ENCODE assay signal across 8 cellular contexts in genomic region chr6:156780117-156780641, GRCh38. TPM values are rescaled to one million over a fixed set of nuclear protein-coding genes. Genes with fewer than 3 reads are reported as not detected.
DNase-seq lines count a peak whose midpoint lies in the region; ATAC-seq and TF ChIP-seq lines count a peak whose summit lies in the region.

No MANE protein-coding gene starts in this region.

- H3K9me3 Mint-ChIP-seq in CD8-positive, alpha-beta T cell, result no peaks in the 10 kb centered on the region
- no peaks in the 10 kb centered on the region for H3K9me3 Mint-ChIP-seq in WTC11

- peak overlapping the region; percentile 91 for H3K27ac Mint-ChIP-seq in CD8-positive, alpha-beta T cell
- H3K27ac Mint-ChIP-seq in WTC11, result peak overlapping the region; percentile 95

- peak overlapping the region; percentile 48 for H3K4me3 ChIP-seq in CD8-positive, alpha-beta T cell (ENCODE audit: low read depth, low read length)
- peak overlapping the region; percentile 57 to 89 (median 77) for H3K4me3 ChIP-seq in dorsolateral prefrontal cortex

- no peaks in the 10 kb centered on the region for H3K9me3 ChIP-seq in CD8-positive, alpha-beta T cell (ENCODE audit: low read length)

- no peaks in the 10 kb centered on the region for H3K36me3 ChIP-seq in CD8-positive, alpha-beta T cell (ENCODE audit: insufficient read depth, low read length)

- peaks cover 53% of the 10 kb centered on the region for H3K4me1 Mint-ChIP-seq in CD8-positive, alpha-beta T cell (ENCODE audit: low read depth)
- H3K4me1 Mint-ChIP-seq in WTC11, result peaks cover 60% of the 10 kb centered on the region

- no peak for TF ChIP-seq CTCF in CD8-positive, alpha-beta T cell (IDR thresholded peaks at IDR 0.05)
- TF ChIP-seq CTCF in WTC11 (IDR thresholded peaks at IDR 0.05) (no peak), dorsolateral prefrontal cortex (IDR thresholded peaks at IDR 0.05 in 54 of 56, conservative IDR thresholded peaks at IDR 0.05 in 2 of 56; ENCODE audit: low read depth in 1 of 56, partially characterized antibody in 56 of 56) (peak in 5 of 56 donors; percentile 1 to 25 (median 7))

- POLR2A ChIA-PET in CD8-positive, alpha-beta T cell (lab: Charles Lee), result interaction anchor here (0.8 to 5.9 kb wide), 5 partner anchors 60 to 241 kb away, joined by 3 to 75 read pairs (median 4); no protein-coding TSS in a partner anchor
- POLR2A ChIA-PET in WTC11 (lab: Charles Lee), result interaction anchor here (1.8 kb wide), 1 partner anchor 59 kb away, joined by 5 read pairs; no protein-coding TSS in a partner anchor

- peak; percentile 9 to 68 (median 50) for DNase-seq in CD8-positive, alpha-beta T cell
- DNase-seq in GM19240 (ENCODE audit: insufficient read length, low spot score), result peak; percentile 40
- DNase-seq in NCI-H345 treated with DMSO at 0.1 percent for 48 hours (lab: John Stamatoyannopoulos, UW; ENCODE audit: unreplicated experiment), result peak; percentile 88
- no peak for DNase-seq in WTC11 (ENCODE audit: low spot score)
- DNase-seq in dorsolateral prefrontal cortex, result peak in 5 of 10 donors; percentile 56 to 83 (median 68)
- DNase-seq in left lobe of liver (ENCODE audit: low spot score), result peak; percentile 63
- DNase-seq in stimulated activated CD8-positive, alpha-beta memory T cell treated with anti-CD3 and anti-CD28 coated beads, Interleukin-4, amount 100 ng/mL, for 48 hours, result peak; percentile 49

- H3K4me3 Mint-ChIP-seq in CD8-positive, alpha-beta T cell, result peak overlapping the region; percentile 85
- peak overlapping the region; percentile 94 for H3K4me3 Mint-ChIP-seq in WTC11

- no peaks in the 10 kb centered on the region for H3K27me3 ChIP-seq in CD8-positive, alpha-beta T cell (ENCODE audit: insufficient read depth, low read length)
- H3K27me3 ChIP-seq in dorsolateral prefrontal cortex, result no peaks in the 10 kb centered on the region

- peak overlapping the region; percentile 26 for H3K27ac ChIP-seq in CD8-positive, alpha-beta T cell (ENCODE audit: low read depth, low read length)
- H3K27ac ChIP-seq in dorsolateral prefrontal cortex, result peak overlapping the region; percentile 41 to 100 (median 97)

- H3K27me3 Mint-ChIP-seq in CD8-positive, alpha-beta T cell (ENCODE audit: low read depth), result no peaks in the 10 kb centered on the region
- H3K27me3 Mint-ChIP-seq in WTC11 (ENCODE audit: low read depth), result no peaks in the 10 kb centered on the region

- H3K36me3 Mint-ChIP-seq in CD8-positive, alpha-beta T cell, result peaks cover 19% of the 10 kb centered on the region
- H3K36me3 Mint-ChIP-seq in WTC11, result no peaks in the 10 kb centered on the region

- H3K4me1 ChIP-seq in CD8-positive, alpha-beta T cell (ENCODE audit: insufficient read depth, low read length), result peaks cover 27% of the 10 kb centered on the region

- CTCF ChIA-PET in CD8-positive, alpha-beta T cell (lab: Charles Lee), result interaction anchor here (0.9 kb wide), 1 partner anchor 80 kb away, joined by 4 read pairs; no protein-coding TSS in a partner anchor
- CTCF ChIA-PET in WTC11 (lab: Charles Lee), result interaction anchor here (0.7 kb wide), 1 partner anchor 86 kb away, joined by 3 read pairs; no protein-coding TSS in a partner anchor

- ATAC-seq in CD8-positive, alpha-beta T cell, result peak; percentile 54
- peak; percentile 47 for ATAC-seq in HG03439 (IDR thresholded peaks at IDR 0.05; ENCODE audit: unreplicated experiment)
- peak; percentile 33 for ATAC-seq in WTC11
- peak; percentile 61 for ATAC-seq in left lobe of liver

- intact Hi-C loops in CD8-positive, alpha-beta T cell (cut with DNase I, micrococcal nuclease), result loop anchor here in 1 of 2 experiments (1.0 to 2.0 kb wide), 3 partner anchors 215 to 494 kb away; no protein-coding TSS in a partner anchor
- intact Hi-C loops in dorsolateral prefrontal cortex (cut with DNase I), result loop anchor here (5.0 to 10.0 kb wide), 3 partner anchors 92 to 405 kb away; no protein-coding TSS in a partner anchor

TF ChIP-seq in WTC11, 78 proteins besides CTCF, POLR2A, EP300 and RAD21:
- TF ChIP-seq MAX (CRISPR knock-in tag; IDR thresholded peaks at IDR 0.05) (peak; percentile 17), TEAD1 (CRISPR knock-in tag; IDR thresholded peaks at IDR 0.05) (0 out of 2 replicates have a peak, but pooled peaks have one; percentile 40), FOXK1 (CRISPR knock-in tag; IDR thresholded peaks at IDR 0.05) (peak; percentile 54; the same call in 1 of the 2 replicates), GTF2I (CRISPR knock-in tag; conservative IDR thresholded peaks at IDR 0.05) (no peak), ATF2 (CRISPR knock-in tag; IDR thresholded peaks at IDR 0.05; ENCODE audit: borderline replicate concordance, low read depth) (no peak), JUN (CRISPR knock-in tag; IDR thresholded peaks at IDR 0.05) (no peak)

RNA-seq across cellular contexts. Expression of gene ARID1B, which starts 3.0 kb away (rescaled TPM):
- 100 to 1,000 TPM in 1 of 2 experiments, 10 to 100 TPM in 1; 98.4 to 111 TPM for total RNA-seq in CD8-positive, alpha-beta T cell
- total RNA-seq in WTC11 (2021), result 53.8 to 60.3 TPM (median 55.9 TPM) in 3 replicates
- total RNA-seq in dorsolateral prefrontal cortex, result 100 to 1,000 TPM in 119 of 120 experiments, 10 to 100 TPM in 1; 96.8 to 200 (median 147) TPM
- 26.4 TPM for total RNA-seq in left lobe of liver
